Comparison of ENCODE assay signal across 10 cellular contexts in genomic region chr9:72041775-72042194, GRCh38. TPM values are rescaled to one million over a fixed set of nuclear protein-coding genes. Genes with fewer than 3 reads are reported as not detected.
A peak's percentile ranks its signal among the peaks of the same experiment; 100 is the strongest.
DNase-seq lines count a peak whose midpoint lies in the region; ATAC-seq and TF ChIP-seq lines count a peak whose summit lies in the region.
"Had no signal": no experiment of that assay in that cellular context is flagged by ENCODE, and none has a peak within 500 bp of the region (broad histone marks: within the 10 kb centered on the region; RNA-seq: fewer than 3 reads in every experiment).

No MANE protein-coding gene starts in this region.

- H3K36me3 ChIP-seq in adrenal gland (replicated peaks in 1 of 2) (no peaks in the 10 kb centered on the region), kidney epithelial cell (ENCODE audit: control insufficient read depth, insufficient read depth, low read length) (no peaks in the 10 kb centered on the region)

- no peak overlapping the region for H3K27ac ChIP-seq in adrenal gland

- H3K27me3 ChIP-seq in adrenal gland, result no peaks in the 10 kb centered on the region
- no peaks in the 10 kb centered on the region for H3K27me3 ChIP-seq in kidney epithelial cell (ENCODE audit: control insufficient read depth, insufficient read depth, low read length)

- H3K4me3 ChIP-seq in adrenal gland, result no peak overlapping the region
- H3K4me3 ChIP-seq in kidney epithelial cell (ENCODE audit: low read depth, low read length), result no peak overlapping the region

- DNase-seq in AG08396 (ENCODE audit: low spot score), result peak; percentile 45
- DNase-seq in adrenal gland, result peak in 5 of 7 donors; percentile 22 to 30 (median 30)
- DNase-seq in kidney epithelial cell (ENCODE audit: low read depth), result peak; percentile 80
- DNase-seq in NCI-H510A treated with DMSO at 0.1 percent for 48 hours (lab: John Stamatoyannopoulos, UW), result no peak
- no peak for DNase-seq in activated CD4-positive, alpha-beta T cell treated with anti-CD3 and anti-CD28 coated beads, Interleukin-2, amount 50 U/mL, for 4 hours
- DNase-seq in progenitor cell of endocrine pancreas (ENCODE audit: low spot score, unreplicated experiment), result no peak
- DNase-seq in DMS114 treated with DMSO at 0.1 percent for 48 hours (lab: John Stamatoyannopoulos, UW; ENCODE audit: unreplicated experiment), result no peak
- DNase-seq: SHP77 treated with DMSO at 0.1 percent for 48 hours had no signal

- intact Hi-C loops in adrenal gland (cut with DNase I), result loop anchor here (5.0 to 10.0 kb wide), 2 partner anchors 781 to 783 kb away; no protein-coding TSS in a partner anchor

- H3K4me1 ChIP-seq in adrenal gland (replicated peaks in 1 of 2), result no peaks in the 10 kb centered on the region

- H3K4me1 Mint-ChIP-seq in progenitor cell of endocrine pancreas (ENCODE audit: low read depth), result peaks cover 4% of the 10 kb centered on the region

- peaks cover 4% of the 10 kb centered on the region for H3K9me3 Mint-ChIP-seq in progenitor cell of endocrine pancreas (ENCODE audit: low read depth)
- H3K9me3 Mint-ChIP-seq: central memory CD8-positive, alpha-beta T cell had no signal

- ATAC-seq in HG02678 (IDR thresholded peaks at IDR 0.05; ENCODE audit: unreplicated experiment), result peak; percentile 49

- peaks cover 7% of the 10 kb centered on the region for H3K27me3 Mint-ChIP-seq in progenitor cell of endocrine pancreas

- no peak overlapping the region for H3K27ac Mint-ChIP-seq in progenitor cell of endocrine pancreas

- H3K9me3 ChIP-seq in adrenal gland (replicated peaks in 1 of 3), result no peaks in the 10 kb centered on the region

- no peak for TF ChIP-seq POLR2A in adrenal gland (IDR thresholded peaks at IDR 0.05)

- 39 to 48% (median 47%) methylated on average over 7 of the region's 7 CpGs for WGBS in adrenal gland, 4 donors

- no peak for TF ChIP-seq CTCF in adrenal gland (IDR thresholded peaks at IDR 0.05)
- no peak for TF ChIP-seq CTCF in kidney epithelial cell (IDR thresholded peaks at IDR 0.05; ENCODE audit: insufficient read depth, low read length, poor library complexity, severe bottlenecking)
- TF ChIP-seq CTCF in progenitor cell of endocrine pancreas (IDR thresholded peaks at IDR 0.05; ENCODE audit: unreplicated experiment), result no peak

- H3K36me3 Mint-ChIP-seq in progenitor cell of endocrine pancreas (ENCODE audit: insufficient read depth), result no peaks in the 10 kb centered on the region

- no peak overlapping the region for H3K4me3 Mint-ChIP-seq in progenitor cell of endocrine pancreas (ENCODE audit: low read depth)
- H3K4me3 Mint-ChIP-seq: central memory CD8-positive, alpha-beta T cell had no signal

RNA-seq across cellular contexts. Expression of gene C9orf57, which starts 18.6 kb away (rescaled TPM):
- not detected for total RNA-seq in adrenal gland
- not detected for polyA plus RNA-seq in adrenal gland
- total RNA-seq in kidney epithelial cell, result not detected in 2 replicates
- total RNA-seq in progenitor cell of endocrine pancreas, result not detected in 2 replicates

Comparison
In these comparisons a context has a peak if more than half of its experiments do, and no peak if none do; other contexts are left out.
1. DNase-seq: peak in AG08396 (single experiment), adrenal gland (5 of 7) and kidney epithelial cell (single experiment); none in NCI-H510A treated with DMSO at 0.1 percent for 48 hours (single experiment), activated CD4-positive, alpha-beta T cell treated with anti-CD3 and anti-CD28 coated beads, Interleukin-2, amount 50 U/mL, for 4 hours (0 of 2), progenitor cell of endocrine pancreas (single experiment) and DMS114 treated with DMSO at 0.1 percent for 48 hours (single experiment).